In genomic region chr14:54537651-54538050, GRCh38 we compare ENCODE assay signal across 1 cellular context.
TF ChIP-seq lines count a peak whose summit lies in the region.

No MANE protein-coding gene starts in this region.

TF ChIP-seq in HepG2, 621 proteins besides CTCF, POLR2A, EP300 and RAD21 (continued from another document):
- TF ChIP-seq FOXA1 (IDR thresholded peaks at IDR 0.05) = peak; percentile 80
- peak; percentile 76 for TF ChIP-seq FOXA1 (CRISPR knock-in tag; IDR thresholded peaks at IDR 0.05)
- no peak for TF ChIP-seq ZFX (CRISPR knock-in tag; IDR thresholded peaks at IDR 0.05; ENCODE audit: low read depth)
- no peak for TF ChIP-seq ZNF576 (CRISPR knock-in tag; IDR thresholded peaks at IDR 0.05)
- TF ChIP-seq SIX4 (CRISPR knock-in tag; IDR thresholded peaks at IDR 0.05) = no peak
- TF ChIP-seq ZNF567 (CRISPR knock-in tag; IDR thresholded peaks at IDR 0.05; ENCODE audit: borderline replicate concordance) = no peak
- no peak for TF ChIP-seq KLF16 (CRISPR knock-in tag; IDR thresholded peaks at IDR 0.05)
- TF ChIP-seq, protein P1, sequence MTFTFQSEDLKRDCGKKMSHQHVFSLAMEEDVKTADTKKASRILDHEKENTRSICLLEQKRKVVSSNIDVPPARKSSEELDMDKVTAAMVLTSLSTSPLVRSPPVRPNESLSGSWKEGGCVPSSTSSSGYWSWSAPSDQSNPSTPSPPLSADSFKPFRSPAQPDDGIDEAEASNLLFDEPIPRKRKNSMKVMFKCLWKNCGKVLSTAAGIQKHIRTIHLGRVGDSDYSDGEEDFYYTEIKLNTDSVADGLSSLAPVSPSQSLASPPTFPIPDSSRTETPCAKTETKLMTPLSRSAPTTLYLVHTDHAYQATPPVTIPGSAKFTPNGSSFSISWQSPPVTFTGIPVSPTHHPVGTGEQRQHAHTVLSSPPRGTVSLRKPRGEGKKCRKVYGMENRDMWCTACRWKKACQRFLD (CRISPR knock-in tag; IDR thresholded peaks at IDR 0.05; ENCODE audit: borderline replicate concordance) = no peak
- TF ChIP-seq ZNF749 (CRISPR knock-in tag; IDR thresholded peaks at IDR 0.05; ENCODE audit: borderline replicate concordance) = no peak
- no peak for TF ChIP-seq ZNF30 (CRISPR knock-in tag; IDR thresholded peaks at IDR 0.05)
- TF ChIP-seq ZNF264 (CRISPR knock-in tag; IDR thresholded peaks at IDR 0.05) = 0 out of 2 replicates have a peak, but pooled peaks have one; percentile 13
- TF ChIP-seq ZNF761 (CRISPR knock-in tag; conservative IDR thresholded peaks at IDR 0.05) = no peak
- no peak for TF ChIP-seq ZNF629 (CRISPR knock-in tag; conservative IDR thresholded peaks at IDR 0.05)
- TF ChIP-seq ETV6 (CRISPR knock-in tag; conservative IDR thresholded peaks at IDR 0.05) = no peak
- TF ChIP-seq, protein P2, sequence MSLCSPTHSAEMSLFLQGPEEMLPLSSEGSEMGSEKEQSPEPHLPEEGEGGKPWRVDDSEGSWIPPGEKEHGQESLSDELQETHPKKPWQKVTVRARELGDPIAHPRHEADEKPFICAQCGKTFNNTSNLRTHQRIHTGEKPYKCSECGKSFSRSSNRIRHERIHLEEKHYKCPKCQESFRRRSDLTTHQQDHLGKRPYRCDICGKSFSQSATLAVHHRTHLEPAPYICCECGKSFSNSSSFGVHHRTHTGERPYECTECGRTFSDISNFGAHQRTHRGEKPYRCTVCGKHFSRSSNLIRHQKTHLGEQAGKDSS (CRISPR knock-in tag; IDR thresholded peaks at IDR 0.05; ENCODE audit: borderline replicate concordance, low read depth) = no peak
- TF ChIP-seq CC2D1A (CRISPR knock-in tag; IDR thresholded peaks at IDR 0.05) = no peak
- no peak for TF ChIP-seq POLR2AphosphoS2 (IDR thresholded peaks at IDR 0.05; ENCODE audit: low read depth, low read length)
- TF ChIP-seq ZBTB34 (CRISPR knock-in tag; IDR thresholded peaks at IDR 0.05) = no peak
- TF ChIP-seq ZNF562 (CRISPR knock-in tag; IDR thresholded peaks at IDR 0.05; ENCODE audit: borderline replicate concordance) = no peak
- TF ChIP-seq AKNA (CRISPR knock-in tag; IDR thresholded peaks at IDR 0.05; ENCODE audit: borderline replicate concordance) = no peak
- TF ChIP-seq RARA (CRISPR knock-in tag; IDR thresholded peaks at IDR 0.05) = peak; percentile 76
- TF ChIP-seq GTF3A (CRISPR knock-in tag; conservative IDR thresholded peaks at IDR 0.05) = no peak
- TF ChIP-seq ZFP91 (CRISPR knock-in tag; IDR thresholded peaks at IDR 0.05; ENCODE audit: borderline replicate concordance) = no peak
- no peak for TF ChIP-seq RBM22 (optimal IDR thresholded peaks at IDR 0.05; ENCODE audit: low read length)
- no peak for TF ChIP-seq ZNF770 (CRISPR knock-in tag; IDR thresholded peaks at IDR 0.05)
- TF ChIP-seq, protein P3, sequence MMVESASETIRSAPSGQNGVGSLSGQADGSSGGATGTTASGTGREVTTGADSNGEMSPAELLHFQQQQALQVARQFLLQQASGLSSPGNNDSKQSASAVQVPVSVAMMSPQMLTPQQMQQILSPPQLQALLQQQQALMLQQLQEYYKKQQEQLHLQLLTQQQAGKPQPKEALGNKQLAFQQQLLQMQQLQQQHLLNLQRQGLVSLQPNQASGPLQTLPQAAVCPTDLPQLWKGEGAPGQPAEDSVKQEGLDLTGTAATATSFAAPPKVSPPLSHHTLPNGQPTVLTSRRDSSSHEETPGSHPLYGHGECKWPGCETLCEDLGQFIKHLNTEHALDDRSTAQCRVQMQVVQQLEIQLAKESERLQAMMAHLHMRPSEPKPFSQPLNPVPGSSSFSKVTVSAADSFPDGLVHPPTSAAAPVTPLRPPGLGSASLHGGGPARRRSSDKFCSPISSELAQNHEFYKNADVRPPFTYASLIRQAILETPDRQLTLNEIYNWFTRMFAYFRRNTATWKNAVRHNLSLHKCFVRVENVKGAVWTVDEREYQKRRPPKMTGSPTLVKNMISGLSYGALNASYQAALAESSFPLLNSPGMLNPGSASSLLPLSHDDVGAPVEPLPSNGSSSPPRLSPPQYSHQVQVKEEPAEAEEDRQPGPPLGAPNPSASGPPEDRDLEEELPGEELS (CRISPR knock-in tag; IDR thresholded peaks at IDR 0.05) = no peak
- TF ChIP-seq HOXA7 (CRISPR knock-in tag; IDR thresholded peaks at IDR 0.05) = no peak
- TF ChIP-seq SMAD9 (CRISPR knock-in tag; IDR thresholded peaks at IDR 0.05) = no peak
